In genomic region chr1:241532173-241532553, GRCh38 we compare ENCODE assay signal across 8 cellular contexts. TPM values are rescaled to one million over a fixed set of nuclear protein-coding genes. Genes with fewer than 3 reads are reported as not detected.
DNase-seq lines count a peak whose midpoint lies in the region; ATAC-seq and TF ChIP-seq lines count a peak whose summit lies in the region.

Gene KMO, plus strand, starts transcription at chr1:241532378. Its CDS starts 67 bp downstream, at chr1:241532445.

- H3K9me3 ChIP-seq in SJCRH30 (replicated peaks) (no peaks in the 10 kb centered on the region), fibroblast of lung (ENCODE audit: control insufficient read depth, insufficient read depth, low read depth, low read length) (no peaks in the 10 kb centered on the region), sigmoid colon (no peaks in the 10 kb centered on the region)

- H3K27ac Mint-ChIP-seq in activated naive CD4-positive, alpha-beta T cell treated with anti-CD3 and anti-CD28 coated beads, Interleukin-2, amount 50 U/mL, for 24 hours = peak within 1 kb of the TSS; percentile 94

- no peaks in the 10 kb centered on the region for H3K27me3 Mint-ChIP-seq in activated naive CD4-positive, alpha-beta T cell treated with anti-CD3 and anti-CD28 coated beads, Interleukin-2, amount 50 U/mL, for 24 hours

- H3K4me1 ChIP-seq in SJCRH30 = no peaks in the 10 kb centered on the region
- no peaks in the 10 kb centered on the region for H3K4me1 ChIP-seq in fibroblast of lung (ENCODE audit: control insufficient read depth, extremely low read depth, insufficient read depth, low read length)
- no peaks in the 10 kb centered on the region for H3K4me1 ChIP-seq in sigmoid colon

- intact Hi-C loops in sigmoid colon (cut with DNase I) = no loop called here

- peaks cover 14% of the 10 kb centered on the region for H3K4me1 Mint-ChIP-seq in activated naive CD4-positive, alpha-beta T cell treated with anti-CD3 and anti-CD28 coated beads, Interleukin-2, amount 50 U/mL, for 24 hours

- peak within 1 kb of the TSS; percentile 41 for H2AFZ ChIP-seq in fibroblast of lung (ENCODE audit: low read length)

- no peak for TF ChIP-seq EP300 in sigmoid colon (IDR thresholded peaks at IDR 0.05)

- H3K27me3 ChIP-seq in SJCRH30 (no peaks in the 10 kb centered on the region), fibroblast of lung (ENCODE audit: control insufficient read depth, insufficient read depth, low read length) (peaks cover 3% of the 10 kb centered on the region), sigmoid colon (no peaks in the 10 kb centered on the region)

- 1 to 10% methylated on average over 1 of the region's 1 CpG for WGBS in sigmoid colon, 2 donors

- H3K36me3 ChIP-seq in SJCRH30 (no peaks in the 10 kb centered on the region), fibroblast of lung (ENCODE audit: control insufficient read depth, insufficient read depth, low read length) (no peaks in the 10 kb centered on the region), sigmoid colon (no peaks in the 10 kb centered on the region)

- peak within 1 kb of the TSS; percentile 22 for H3K9ac ChIP-seq in fibroblast of lung (ENCODE audit: insufficient read depth, low read length)

- ATAC-seq in HG02970 (IDR thresholded peaks at IDR 0.05; ENCODE audit: low FRiP score, unreplicated experiment) = peak; percentile 25

- H4K20me1 ChIP-seq in fibroblast of lung (ENCODE audit: control insufficient read depth, extremely low read depth, insufficient read depth, low read length) = no peaks in the 10 kb centered on the region

- peak within 1 kb of the TSS; percentile 61 for H3K4me3 ChIP-seq in SJCRH30
- peak within 1 kb of the TSS; percentile 42 to 82 (median 69) for H3K4me3 ChIP-seq in fibroblast of lung (replicated peaks in 1 of 4; ENCODE audit: control extremely low read depth in 1 of 4, insufficient read depth in 1 of 4, low read depth in 3 of 4, low read length in 4 of 4)
- peak within 1 kb of the TSS; percentile 18 to 45 (median 39) for H3K4me3 ChIP-seq in sigmoid colon

- no peaks in the 10 kb centered on the region for H3K36me3 Mint-ChIP-seq in activated naive CD4-positive, alpha-beta T cell treated with anti-CD3 and anti-CD28 coated beads, Interleukin-2, amount 50 U/mL, for 24 hours

- no peaks in the 10 kb centered on the region for H3K9me3 Mint-ChIP-seq in activated naive CD4-positive, alpha-beta T cell treated with anti-CD3 and anti-CD28 coated beads, Interleukin-2, amount 50 U/mL, for 24 hours

- DNase-seq in activated naive CD4-positive, alpha-beta T cell (lab: John Stamatoyannopoulos, UW) = no peak
- DNase-seq in SJCRH30 = peak in 1 of 2 experiments; percentile 36
- peak in 1 of 2 donors; percentile 11 for DNase-seq in fibroblast of lung (ENCODE audit: low read depth in 2 of 2)
- DNase-seq in sigmoid colon = no peak
- DNase-seq in GM10266 (ENCODE audit: extremely low spot score) = no peak
- no peak for DNase-seq in Ammon's horn (ENCODE audit: low spot score)

- peak within 1 kb of the TSS; percentile 96 for H3K4me2 ChIP-seq in fibroblast of lung (ENCODE audit: extremely low read depth, insufficient read depth, low read length)

- no peak for TF ChIP-seq POLR2A in sigmoid colon (IDR thresholded peaks at IDR 0.05)

- H3K4me3 Mint-ChIP-seq in activated naive CD4-positive, alpha-beta T cell treated with anti-CD3 and anti-CD28 coated beads, Interleukin-2, amount 50 U/mL, for 24 hours = peak within 1 kb of the TSS; percentile 97

- H3K27ac ChIP-seq in SJCRH30 (no peak within 1 kb of the TSS), fibroblast of lung (ENCODE audit: insufficient read depth, low read length) (no peak within 1 kb of the TSS), sigmoid colon (peak within 1 kb of the TSS in 1 of 4 donors; percentile 18)

- no peaks in the 10 kb centered on the region for H3K79me2 ChIP-seq in fibroblast of lung (ENCODE audit: control insufficient read depth, insufficient read depth, low read length)

- no peak for TF ChIP-seq CTCF in fibroblast of lung (conservative IDR thresholded peaks at IDR 0.05 in 1 of 2, IDR thresholded peaks at IDR 0.05 in 1 of 2; ENCODE audit: low read depth in 1 of 2, low read length in 2 of 2)
- TF ChIP-seq CTCF in sigmoid colon (IDR thresholded peaks at IDR 0.05) = no peak
- TF ChIP-seq CTCF in GM10266 (IDR thresholded peaks at IDR 0.05; ENCODE audit: control insufficient read depth, insufficient read depth, low read depth, missing control alignments) = no peak

RNA-seq across cellular contexts. Expression of gene KMO, which starts in this region (rescaled TPM):
- 0.04 TPM in 1 of 2 replicates, not detected in the other for total RNA-seq in SJCRH30 (2014; rRNA removed; shearing (Covaris generic))
- total RNA-seq in fibroblast of lung (not detected in 2 replicates), sigmoid colon (1 to 10 TPM in 2 of 4 donors, under 1 TPM in 2; 0.27 to 5.4 (median 0.73) TPM)
- polyA plus RNA-seq in fibroblast of lung (0.07 TPM in 1 of 2 replicates, not detected in the other), sigmoid colon (1 to 10 TPM; 1.8 to 3.7 (median 2.7) TPM)
- 0.23 TPM in 1 of 2 replicates, not detected in the other for polyA plus RNA-seq in fibroblast of lung (2012)
- polyA minus RNA-seq in fibroblast of lung (ENCODE audit: low replicate concordance) = not detected in 2 replicates
